Comparison of ENCODE assay signal across 8 cellular contexts in the genomic region with DNA sequence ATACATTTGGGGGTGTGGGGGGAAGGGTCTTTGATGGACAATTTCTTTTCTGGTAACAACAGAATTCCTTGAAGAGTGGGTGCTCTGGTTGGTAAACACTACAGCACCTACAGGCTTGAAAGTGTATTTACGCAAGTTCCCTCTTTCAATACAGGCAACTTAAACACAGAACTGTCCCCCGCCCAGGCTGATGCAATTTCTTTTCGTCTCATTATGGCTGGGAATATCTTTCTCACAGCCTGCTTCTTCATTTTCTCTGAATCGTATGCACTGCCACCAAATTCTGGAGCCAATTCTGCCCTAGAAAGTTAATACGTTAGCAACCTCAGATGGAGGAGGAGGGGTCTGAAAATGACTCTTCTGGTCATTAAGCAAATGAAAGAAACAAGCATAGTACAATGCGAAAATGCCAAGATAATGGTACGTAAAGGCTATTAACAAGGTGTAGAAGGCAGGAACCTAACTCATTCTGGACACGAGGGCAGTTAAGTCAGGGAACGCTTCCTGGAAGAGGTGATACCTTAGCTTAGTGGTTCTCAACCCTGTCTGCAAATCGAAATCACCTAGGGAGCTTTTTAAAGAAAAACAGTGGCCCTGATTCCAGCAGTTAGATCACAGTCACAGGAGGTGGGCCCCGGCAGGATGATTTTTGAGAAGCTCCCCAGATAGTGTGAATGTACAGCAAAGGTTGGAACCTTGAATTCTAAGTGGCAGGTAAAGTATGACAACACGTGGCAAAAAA. TPM values are rescaled to one million over a fixed set of nuclear protein-coding genes. Genes with fewer than 3 reads are reported as not detected.
DNase-seq lines count a peak whose midpoint lies in the region; ATAC-seq and TF ChIP-seq lines count a peak whose summit lies in the region.

No MANE protein-coding gene starts in this region.

- peak overlapping the region; percentile 90 for H3K4me3 Mint-ChIP-seq in neural progenitor cell

- WGBS in esophagus, 2 donors, result 38 to 42% methylated on average over 12 of the region's 12 CpGs

- H3F3A ChIP-seq in neural progenitor cell (ENCODE audit: low read depth), result peaks cover 17% of the 10 kb centered on the region

- H3K4me1 Mint-ChIP-seq in neural progenitor cell, result peaks cover 25% of the 10 kb centered on the region

- ATAC-seq in GM19467 (IDR thresholded peaks at IDR 0.05; ENCODE audit: unreplicated experiment) (peak; percentile 25), HG03571 (IDR thresholded peaks at IDR 0.05; ENCODE audit: unreplicated experiment) (peak; percentile 34)

- TF ChIP-seq CTCF in neural progenitor cell (IDR thresholded peaks at IDR 0.05), result peak; percentile 24

- peak; percentile 30 for DNase-seq in DMS 273 (lab: John Stamatoyannopoulos, UW; ENCODE audit: unreplicated experiment)
- DNase-seq in DMS 273 treated with DMSO at 0.1 percent for 48 hours (lab: John Stamatoyannopoulos, UW), result no peak
- DNase-seq in UCSD-AML1 (lab: John Stamatoyannopoulos, UW; ENCODE audit: unreplicated experiment), result peak; percentile 23
- DNase-seq in neural progenitor cell (ENCODE audit: low spot score), result peak; percentile 11
- no peak for DNase-seq in cerebellar nuclear complex (lab: John Stamatoyannopoulos, UW)

- H2AFZ ChIP-seq in neural progenitor cell (replicated peaks), result peak overlapping the region; percentile 88

- H3K9me3 Mint-ChIP-seq in neural progenitor cell, result no peaks in the 10 kb centered on the region

- H3K27ac ChIP-seq in esophagus (ENCODE audit: low read depth in 2 of 2, low read length in 1 of 2) (peak overlapping the region; percentile 99 to 100), neural progenitor cell (peak overlapping the region; percentile 97)

- H3K9me3 ChIP-seq in esophagus (ENCODE audit: control insufficient read depth in 2 of 2, insufficient read depth in 1 of 2, low read depth in 1 of 2, low read length in 1 of 2), result no peaks in the 10 kb centered on the region
- H3K9me3 ChIP-seq in neural progenitor cell (ENCODE audit: low read depth), result no peaks in the 10 kb centered on the region

- H3K27ac Mint-ChIP-seq in neural progenitor cell, result peak overlapping the region; percentile 81

- H3K9ac ChIP-seq in neural progenitor cell, result peak overlapping the region; percentile 78

- no peaks in the 10 kb centered on the region for H3K79me2 ChIP-seq in neural progenitor cell (ENCODE audit: low read depth)

- H4K20me1 ChIP-seq in neural progenitor cell (ENCODE audit: low read depth), result no peaks in the 10 kb centered on the region

- peaks cover 9% of the 10 kb centered on the region for H3K36me3 Mint-ChIP-seq in neural progenitor cell

- peak overlapping the region; percentile 85 for H3K4me2 ChIP-seq in neural progenitor cell

- H3K4me1 ChIP-seq in esophagus (ENCODE audit: control insufficient read depth in 2 of 2, insufficient read depth in 2 of 2, low read length in 1 of 2), result peaks cover 0 to 3% of the 10 kb centered on the region in 2 donors
- H3K4me1 ChIP-seq in neural progenitor cell, result peaks cover 16% of the 10 kb centered on the region

- H3K36me3 ChIP-seq in esophagus (ENCODE audit: control insufficient read depth in 2 of 2, insufficient read depth in 2 of 2, low read length in 1 of 2) (no peaks in the 10 kb centered on the region), neural progenitor cell (no peaks in the 10 kb centered on the region)

- H3K27me3 ChIP-seq in esophagus (ENCODE audit: control insufficient read depth in 1 of 2, insufficient read depth in 2 of 2, low read length in 2 of 2), result no peaks in the 10 kb centered on the region
- H3K27me3 ChIP-seq in neural progenitor cell, result no peaks in the 10 kb centered on the region

- H3K4me3 ChIP-seq in esophagus (ENCODE audit: low read depth in 1 of 2, low read length in 2 of 2) (peak overlapping the region; percentile 70 to 82), neural progenitor cell (peak overlapping the region; percentile 62)

- peaks cover 2% of the 10 kb centered on the region for H3K27me3 Mint-ChIP-seq in neural progenitor cell (ENCODE audit: insufficient read depth, low read depth)

RNA-seq across cellular contexts. Expression of a gene that starts 1.0 kb away (rescaled TPM):
- 10 to 100 TPM; 11.7 to 25.5 TPM for polyA plus RNA-seq in esophagus
- 19.5 and 27.3 TPM in 2 replicates for total RNA-seq in neural progenitor cell (ENCODE audit: low replicate concordance)

Comparison
In these comparisons a context has a peak if more than half of its experiments do, and no peak if none do; other contexts are left out.
1. DNase-seq: peak in DMS 273 (single experiment), UCSD-AML1 (single experiment) and neural progenitor cell (single experiment); none in DMS 273 treated with DMSO at 0.1 percent for 48 hours (single experiment) and cerebellar nuclear complex (0 of 2).